8 cellular contexts compared by ENCODE assay signal in genomic region chr1:220089650-220090556, GRCh38. TPM values are rescaled to one million over a fixed set of nuclear protein-coding genes. Genes with fewer than 3 reads are reported as not detected.
DNase-seq lines count a peak whose midpoint lies in the region; ATAC-seq and TF ChIP-seq lines count a peak whose summit lies in the region.

TSS of gene BPNT1 (minus strand) at chr1:220089788. CDS start at chr1:220079846, 9,942 bp downstream.

- H3K79me2 ChIP-seq in OCI-LY7 (ENCODE audit: insufficient read depth, low read depth, low read length) = peaks cover 51% of the 10 kb centered on the region

- no peaks in the 10 kb centered on the region for H4K20me1 ChIP-seq in OCI-LY7 (ENCODE audit: insufficient read depth, low read length)

- ATAC-seq in GM21526 (IDR thresholded peaks at IDR 0.05; ENCODE audit: low FRiP score, unreplicated experiment) = peak; percentile 61

- H3K4me3 ChIP-seq in OCI-LY7 (ENCODE audit: low read depth, low read length, poor library complexity, severe bottlenecking) (peak within 1 kb of the TSS; percentile 95), mononuclear cell (ENCODE audit: low read length) (peak within 1 kb of the TSS; percentile 71)

- peak; percentile 44 for TF ChIP-seq CTCF in OCI-LY7 (conservative IDR thresholded peaks at IDR 0.05; ENCODE audit: low read length)

- CTCF ChIA-PET in OCI-LY7 (lab: Charles Lee; ENCODE audit: unreplicated experiment) = no interaction called here

- no TSS peak for BruUV-seq in OCI-LY7 (replicated peaks; lab: Mats Ljungman, UMichigan)

- H3K9me3 ChIP-seq in OCI-LY7 (ENCODE audit: low read length) = no peaks in the 10 kb centered on the region
- H3K9me3 ChIP-seq in mononuclear cell (ENCODE audit: low read depth, low read length) = no peaks in the 10 kb centered on the region

- POLR2A ChIA-PET in OCI-LY7 (lab: Charles Lee) = interaction anchor here (0.6 to 1.2 kb wide), 6 partner anchors 10 to 74 kb away, joined by 3 to 7 read pairs (median 4); no protein-coding TSS in a partner anchor

- peaks cover 7% of the 10 kb centered on the region for H3K36me3 ChIP-seq in OCI-LY7 (ENCODE audit: insufficient read depth, low read length)

- intact Hi-C loops in OCI-LY7 (cut with micrococcal nuclease; ENCODE audit: unreplicated experiment) = loop anchor here (5.0 kb wide), 3 partner anchors 98 to 1803 kb away; partner anchors contain the start of genes RAB3GAP2 and RRP15

- DNase-seq in DMS 273 treated with DMSO at 0.1 percent for 48 hours (lab: John Stamatoyannopoulos, UW) (peak; percentile 92), HuH-7.5 (ENCODE audit: low spot score) (peak; percentile 80), OCI-LY7 (ENCODE audit: low spot score) (peak; percentile 97), activated T-cell treated with anti-CD3 and anti-CD28 coated beads for 1 hour (ENCODE audit: low read depth) (peak; percentile 98), epidermal melanocyte (ENCODE audit: insufficient read length, low spot score) (peak; percentile 93)
- peak; percentile 94 to 96 for DNase-seq in stimulated activated CD8-positive, alpha-beta memory T cell treated with anti-CD3 and anti-CD28 coated beads, Interleukin-4, amount 100 ng/mL, for 1 hour (ENCODE audit: low read depth in 2 of 2, low spot score in 1 of 2)

- peak within 1 kb of the TSS; percentile 84 for H3K27ac ChIP-seq in OCI-LY7 (ENCODE audit: low read depth, low read length, poor library complexity, severe bottlenecking)

- no peaks in the 10 kb centered on the region for H3K27me3 ChIP-seq in mononuclear cell (ENCODE audit: insufficient read depth, low read length)

- no peaks in the 10 kb centered on the region for H3K9me2 ChIP-seq in OCI-LY7 (ENCODE audit: insufficient read depth, low read length)

- H2AFZ ChIP-seq in OCI-LY7 (ENCODE audit: low read length) = peak within 1 kb of the TSS; percentile 89

- H3K4me1 ChIP-seq in OCI-LY7 (ENCODE audit: insufficient read depth, low read length, poor library complexity, severe bottlenecking) = peaks cover 40% of the 10 kb centered on the region
- peaks cover 26% of the 10 kb centered on the region for H3K4me1 ChIP-seq in mononuclear cell (ENCODE audit: insufficient read depth, low read length)

- H3K4me2 ChIP-seq in OCI-LY7 (ENCODE audit: low read length) = peak within 1 kb of the TSS; percentile 66

RNA-seq across cellular contexts. Expression of gene BPNT1, which starts in this region (rescaled TPM):
- 43.0 and 48.7 TPM in 2 replicates for total RNA-seq in OCI-LY7 (2014; rRNA removed; shearing (Covaris generic))
- total RNA-seq in OCI-LY7 (2022) = 73.3 and 98.5 TPM in 2 replicates
- 1.2 TPM for total RNA-seq in mononuclear cell

Comparison
In these comparisons a context has a peak if more than half of its experiments do, and no peak if none do; other contexts are left out.
1. Peak in every context shown above with its lines: DNase-seq, ATAC-seq, H3K4me3 ChIP-seq and H3K27ac ChIP-seq.
2. RNA of gene BPNT1 (total RNA-seq): 43.0 to 98.5 TPM in OCI-LY7; 1.2 TPM in mononuclear cell (single experiment); every median in the first group is over 10 times any median in the second.